9 cellular contexts compared by ENCODE assay signal in genomic region chr2:206257861-206258260, GRCh38. TPM values are rescaled to one million over a fixed set of nuclear protein-coding genes. Genes with fewer than 3 reads are reported as not detected.
"Had no signal": no experiment of that assay in that cellular context is flagged by ENCODE, and none has a peak within 500 bp of the region (broad histone marks: within the 10 kb centered on the region; RNA-seq: fewer than 3 reads in every experiment).

No MANE protein-coding gene starts in this region.

- ATAC-seq: K562 had no signal

- H3K9me3 Mint-ChIP-seq: H9 had no signal

- FAIRE-seq: H54, HTR-8/SVneo, K562 had no signal

- DNase-seq: GOT3, H9, HCEC 1CT, HFFc6, IMR-90 had no signal

- H3K4me3 Mint-ChIP-seq: H9, HFFc6 had no signal

- H3K4me3 ChIP-seq: K562 had no signal

- H3K27ac Mint-ChIP-seq: H9, HFFc6 had no signal

RNA-seq across cellular contexts. Expression of gene ZDBF2, which starts 16.6 kb away (rescaled TPM):
- total RNA-seq: HT-29 had no signal
